Comparison of ENCODE assay signal across 15 cellular contexts in genomic region chr19:6587998-6588507, GRCh38. TPM values are rescaled to one million over a fixed set of nuclear protein-coding genes. Genes with fewer than 3 reads are reported as not detected.
A peak's percentile ranks its signal among the peaks of the same experiment; 100 is the strongest.
DNase-seq lines count a peak whose midpoint lies in the region; ATAC-seq and TF ChIP-seq lines count a peak whose summit lies in the region.
"Had no signal": no experiment of that assay in that cellular context is flagged by ENCODE, and none has a peak within 500 bp of the region (broad histone marks: within the 10 kb centered on the region; RNA-seq: fewer than 3 reads in every experiment).

No MANE protein-coding gene starts in this region.

- H3K18ac ChIP-seq in mesendoderm (ENCODE audit: low read length), result no peak overlapping the region

- ATAC-seq in GM21737 (IDR thresholded peaks at IDR 0.05; ENCODE audit: unreplicated experiment) (no peak), HG02938 (IDR thresholded peaks at IDR 0.05; ENCODE audit: unreplicated experiment) (no peak)

- H3K27ac ChIP-seq in mesendoderm (ENCODE audit: low read depth, low read length), result no peak overlapping the region
- H3K27ac ChIP-seq: upper lobe of left lung had no signal

- H3K4me2 ChIP-seq in mesendoderm (ENCODE audit: low read length), result peak overlapping the region; percentile 87

- DNase-seq in T-helper 1 cell (no peak), GM13977 (ENCODE audit: low spot score) (peak; percentile 37), mesendoderm (peak; percentile 34), GF-D8 (lab: John Stamatoyannopoulos, UW) (no peak)
- no peak for DNase-seq in activated T-helper 2 cell treated with anti-CD3 and anti-CD28 coated beads, Interferon-gamma antibody, Interleukin-2, Interleukin-4, amounts not matched to agents 10 μg/mL and 5 μg/mL and 100 μg/mL, durations not matched to agents 14 hours and 24 hours and 36 hours (ENCODE audit: low spot score)
- DNase-seq: activated CD4-positive, alpha-beta T cell treated with anti-CD3 and anti-CD28 coated beads, Interleukin-2, amount 50 U/mL, for 1 hour; DMS153; foreskin melanocyte; NCI-H524 treated with DMSO at 0.1 percent for 48 hours; Right ventricle myocardium superior; upper lobe of left lung had no signal

- no CpG with 5 or more reads among the region's 9 CpGs for WGBS in mesendoderm (ENCODE audit: extremely low coverage, insufficient coverage, low lambda C conversion rate)

- in situ Hi-C loops in GM13977 (cut with MboI; ENCODE audit: low pct_unique_long_range_greater_than_20kb, low sequenced_read_pairs, unreplicated experiment), result no loop called here

- H3K4me1 Mint-ChIP-seq in T-helper 1 cell treated with Interleukin-12 subunit alpha and Interleukin-12 subunit beta and Interleukin-4 antibody, amounts not matched to agents 30 μg/mL and 1 μg/mL, for 36 hours (ENCODE audit: low read depth), result peaks cover 50% of the 10 kb centered on the region
- peaks cover 50% of the 10 kb centered on the region for H3K4me1 Mint-ChIP-seq in activated T-helper 2 cell treated with anti-CD3 and anti-CD28 coated beads, Interferon-gamma antibody, Interleukin-2, Interleukin-4, amounts not matched to agents 10 μg/mL and 5 μg/mL and 100 μg/mL, durations not matched to agents 14 hours and 24 hours and 36 hours (ENCODE audit: low read depth)

- H3K27ac Mint-ChIP-seq in T-helper 1 cell treated with Interleukin-12 subunit alpha and Interleukin-12 subunit beta and Interleukin-4 antibody, amounts not matched to agents 30 μg/mL and 1 μg/mL, for 36 hours, result peak overlapping the region; percentile 76
- peak overlapping the region; percentile 39 for H3K27ac Mint-ChIP-seq in activated T-helper 2 cell treated with anti-CD3 and anti-CD28 coated beads, Interferon-gamma antibody, Interleukin-2, Interleukin-4, amounts not matched to agents 10 μg/mL and 5 μg/mL and 100 μg/mL, durations not matched to agents 14 hours and 24 hours and 36 hours

- no peak overlapping the region for H3K4ac ChIP-seq in mesendoderm (ENCODE audit: low read depth, low read length)

- H3K36me3 ChIP-seq in mesendoderm (ENCODE audit: control insufficient read depth, insufficient read depth, low read length), result no peaks in the 10 kb centered on the region
- H3K36me3 ChIP-seq: upper lobe of left lung had no signal

- no peak overlapping the region for H4K5ac ChIP-seq in mesendoderm (ENCODE audit: low read length)

- no peak overlapping the region for H3K9ac ChIP-seq in mesendoderm (ENCODE audit: low read length)

- H3K27me3 Mint-ChIP-seq in T-helper 1 cell treated with Interleukin-12 subunit alpha and Interleukin-12 subunit beta and Interleukin-4 antibody, amounts not matched to agents 30 μg/mL and 1 μg/mL, for 36 hours (ENCODE audit: low read depth), result peaks cover 38% of the 10 kb centered on the region
- H3K27me3 Mint-ChIP-seq in activated T-helper 2 cell treated with anti-CD3 and anti-CD28 coated beads, Interferon-gamma antibody, Interleukin-2, Interleukin-4, amounts not matched to agents 10 μg/mL and 5 μg/mL and 100 μg/mL, durations not matched to agents 14 hours and 24 hours and 36 hours (ENCODE audit: low read depth), result peaks cover 31% of the 10 kb centered on the region

- H2AK5ac ChIP-seq in mesendoderm (ENCODE audit: low read length), result no peak overlapping the region

- peaks cover 17% of the 10 kb centered on the region for H3K27me3 ChIP-seq in mesendoderm (ENCODE audit: insufficient read depth, low read length, poor library complexity)

- peaks cover 2% of the 10 kb centered on the region for H3K4me1 ChIP-seq in mesendoderm (ENCODE audit: control insufficient read depth, low read depth, low read length)

- H3K23ac ChIP-seq in mesendoderm (ENCODE audit: low read length), result no peak overlapping the region

- no peak overlapping the region for H4K8ac ChIP-seq in mesendoderm (ENCODE audit: low read depth, low read length)

- H3K4me3 ChIP-seq in mesendoderm (ENCODE audit: low read length), result no peak overlapping the region
- H3K4me3 ChIP-seq: upper lobe of left lung had no signal

- H3K36me3 Mint-ChIP-seq in T-helper 1 cell treated with Interleukin-12 subunit alpha and Interleukin-12 subunit beta and Interleukin-4 antibody, amounts not matched to agents 30 μg/mL and 1 μg/mL, for 36 hours (ENCODE audit: low read depth), result peaks cover 37% of the 10 kb centered on the region
- H3K36me3 Mint-ChIP-seq in activated T-helper 2 cell treated with anti-CD3 and anti-CD28 coated beads, Interferon-gamma antibody, Interleukin-2, Interleukin-4, amounts not matched to agents 10 μg/mL and 5 μg/mL and 100 μg/mL, durations not matched to agents 14 hours and 24 hours and 36 hours (ENCODE audit: low read depth), result peaks cover 57% of the 10 kb centered on the region

- no peaks in the 10 kb centered on the region for H3K9me3 Mint-ChIP-seq in T-helper 1 cell treated with Interleukin-12 subunit alpha and Interleukin-12 subunit beta and Interleukin-4 antibody, amounts not matched to agents 30 μg/mL and 1 μg/mL, for 36 hours
- no peaks in the 10 kb centered on the region for H3K9me3 Mint-ChIP-seq in activated T-helper 2 cell treated with anti-CD3 and anti-CD28 coated beads, Interferon-gamma antibody, Interleukin-2, Interleukin-4, amounts not matched to agents 10 μg/mL and 5 μg/mL and 100 μg/mL, durations not matched to agents 14 hours and 24 hours and 36 hours

- TF ChIP-seq CTCF in GM13977 (IDR thresholded peaks at IDR 0.05; ENCODE audit: extremely low read depth, insufficient read depth, missing control alignments), result no peak

- H2BK5ac ChIP-seq in mesendoderm (ENCODE audit: low read length), result no peak overlapping the region

- intact Hi-C loops in activated T-helper 2 cell treated with anti-CD3 and anti-CD28 coated beads, Interferon-gamma antibody, Interleukin-2, Interleukin-4, amounts not matched to agents 10 μg/mL and 5 μg/mL and 100 μg/mL, durations not matched to agents 14 hours and 24 hours and 36 hours (cut with micrococcal nuclease), result loop anchor here (1.0 kb wide), 1 partner anchor 9 kb away; no protein-coding TSS in a partner anchor

- no peak overlapping the region for H3K56ac ChIP-seq in mesendoderm (ENCODE audit: low read length)

- H3K79me1 ChIP-seq in mesendoderm (ENCODE audit: low read length), result no peaks in the 10 kb centered on the region

- H2BK120ac ChIP-seq in mesendoderm (ENCODE audit: low read depth, low read length), result no peak overlapping the region

- peak overlapping the region; percentile 99 for H3K4me3 Mint-ChIP-seq in T-helper 1 cell treated with Interleukin-12 subunit alpha and Interleukin-12 subunit beta and Interleukin-4 antibody, amounts not matched to agents 30 μg/mL and 1 μg/mL, for 36 hours
- peak overlapping the region; percentile 99 for H3K4me3 Mint-ChIP-seq in activated T-helper 2 cell treated with anti-CD3 and anti-CD28 coated beads, Interferon-gamma antibody, Interleukin-2, Interleukin-4, amounts not matched to agents 10 μg/mL and 5 μg/mL and 100 μg/mL, durations not matched to agents 14 hours and 24 hours and 36 hours (ENCODE audit: low read depth)

- H3K79me2 ChIP-seq in mesendoderm (ENCODE audit: control insufficient read depth, insufficient read depth, low read length), result no peaks in the 10 kb centered on the region

- no peak overlapping the region for H2BK15ac ChIP-seq in mesendoderm (replicated peaks; ENCODE audit: low read depth)

RNA-seq across cellular contexts. Expression of gene CD70, which starts 2.9 kb away (rescaled TPM):
- total RNA-seq in activated T-helper 2 cell treated with anti-CD3 and anti-CD28 coated beads, Interferon-gamma antibody, Interleukin-2, Interleukin-4, amounts not matched to agents 10 μg/mL and 5 μg/mL and 100 μg/mL, durations not matched to agents 14 hours and 24 hours and 36 hours, result 85.5 and 88.7 TPM in 2 replicates
- polyA plus RNA-seq in mesendoderm (2013, experiment 1 of 2), result 0.77 TPM
- 0.71 TPM for polyA plus RNA-seq in mesendoderm (2013, experiment 2 of 2)
- total RNA-seq: dermis microvascular lymphatic vessel endothelial cell, Right ventricle myocardium superior had no signal

RNA-seq across cellular contexts. Expression of gene TNFSF9, which starts 57.2 kb away (rescaled TPM):
- total RNA-seq in activated T-helper 2 cell treated with anti-CD3 and anti-CD28 coated beads, Interferon-gamma antibody, Interleukin-2, Interleukin-4, amounts not matched to agents 10 μg/mL and 5 μg/mL and 100 μg/mL, durations not matched to agents 14 hours and 24 hours and 36 hours, result 6.9 and 7.4 TPM in 2 replicates
- 1.6 TPM for polyA plus RNA-seq in mesendoderm (2013, experiment 1 of 2)
- 1.8 TPM for polyA plus RNA-seq in mesendoderm (2013, experiment 2 of 2)

Comparison
In these comparisons a context has a peak if more than half of its experiments do, and no peak if none do; other contexts are left out.
1. DNase-seq: peak in GM13977 (single experiment) and mesendoderm (single experiment); none in T-helper 1 cell (0 of 5), activated T-helper 2 cell treated with anti-CD3 and anti-CD28 coated beads, Interferon-gamma antibody, Interleukin-2, Interleukin-4, amounts not matched to agents 10 μg/mL and 5 μg/mL and 100 μg/mL, durations not matched to agents 14 hours and 24 hours and 36 hours (single experiment) and GF-D8 (single experiment).